Comparison of ENCODE assay signal across 8 cellular contexts in genomic region chr19:48713864-48714755, GRCh38. TPM values are rescaled to one million over a fixed set of nuclear protein-coding genes. Genes with fewer than 3 reads are reported as not detected.
DNase-seq lines count a peak whose midpoint lies in the region; ATAC-seq and TF ChIP-seq lines count a peak whose summit lies in the region.

No MANE protein-coding gene starts in this region.

- H3K27me3 ChIP-seq in GM06990 (replicated peaks; ENCODE audit: control insufficient read depth, insufficient read depth, low read length) (no peaks in the 10 kb centered on the region), osteoblast (ENCODE audit: insufficient read depth, low read length) (no peaks in the 10 kb centered on the region), thoracic aorta (replicated peaks; ENCODE audit: insufficient read depth) (no peaks in the 10 kb centered on the region)

- H3K27ac ChIP-seq in osteoblast (ENCODE audit: low read depth, low read length) (peak overlapping the region; percentile 85), thoracic aorta (peak overlapping the region; percentile 50 to 83)

- peak; percentile 0 for TF ChIP-seq CTCF in GM06990 (IDR thresholded peaks at IDR 0.05; ENCODE audit: insufficient read depth, low read length, poor library complexity, severe bottlenecking)
- TF ChIP-seq CTCF in NB4 (IDR thresholded peaks at IDR 0.05; ENCODE audit: low read depth, low read length) = peak; percentile 23
- TF ChIP-seq CTCF in osteoblast (IDR thresholded peaks at IDR 0.05; ENCODE audit: extremely low read depth, low read depth, low read length) = no peak
- TF ChIP-seq CTCF in thoracic aorta (IDR thresholded peaks at IDR 0.05) = no peak

- no peaks in the 10 kb centered on the region for H3K36me3 ChIP-seq in GM06990 (ENCODE audit: control insufficient read depth, insufficient read depth, low read length)
- no peaks in the 10 kb centered on the region for H3K36me3 ChIP-seq in osteoblast (ENCODE audit: insufficient read depth, low read length)
- no peaks in the 10 kb centered on the region for H3K36me3 ChIP-seq in thoracic aorta

- no peaks in the 10 kb centered on the region for H3K9me3 ChIP-seq in osteoblast (ENCODE audit: low read depth, low read length)
- H3K9me3 ChIP-seq in thoracic aorta = no peaks in the 10 kb centered on the region

- H3K27me3 Mint-ChIP-seq in activated naive CD8-positive, alpha-beta T cell = no peaks in the 10 kb centered on the region

- DNase-seq in GM06990 (ENCODE audit: extremely low read depth, insufficient read length) (peak; percentile 100), NB4 (ENCODE audit: low read depth) (peak; percentile 100), head of caudate nucleus (peak; percentile 95 to 100 (median 99)), osteoblast (ENCODE audit: insufficient read length, low spot score, missing footprints) (peak; percentile 100), thoracic aorta (ENCODE audit: low spot score) (peak; percentile 93)

- peaks cover 12% of the 10 kb centered on the region for H3K79me2 ChIP-seq in osteoblast (ENCODE audit: insufficient read depth, low read length)

- H3K4me3 ChIP-seq in GM06990 (replicated peaks; ENCODE audit: low read depth, low read length) = peak overlapping the region; percentile 87
- peak overlapping the region; percentile 64 for H3K4me3 ChIP-seq in NB4 (ENCODE audit: low read depth, low read length)
- H3K4me3 ChIP-seq in osteoblast (ENCODE audit: insufficient read depth, low read length) = peak overlapping the region; percentile 94
- peak overlapping the region; percentile 74 for H3K4me3 ChIP-seq in thoracic aorta

- no peaks in the 10 kb centered on the region for H3K9me3 Mint-ChIP-seq in activated naive CD8-positive, alpha-beta T cell (ENCODE audit: low read depth)

- H3K36me3 Mint-ChIP-seq in activated naive CD8-positive, alpha-beta T cell = peaks cover 2% of the 10 kb centered on the region

- peak overlapping the region; percentile 96 for H3K4me2 ChIP-seq in osteoblast (ENCODE audit: insufficient read depth, low read length)

- H3K4me1 ChIP-seq in osteoblast (ENCODE audit: insufficient read depth, low read length) (peaks cover 31% of the 10 kb centered on the region), thoracic aorta (ENCODE audit: control insufficient read depth in 1 of 2, low read depth in 2 of 2) (peaks cover 8 to 45% of the 10 kb centered on the region in 2 donors)

- peak; percentile 63 for TF ChIP-seq POLR2A in NB4 (IDR thresholded peaks at IDR 0.05; ENCODE audit: extremely low read depth, insufficient read length)

- peak; percentile 81 for ATAC-seq in HG02571 (IDR thresholded peaks at IDR 0.05; ENCODE audit: unreplicated experiment)
- ATAC-seq in SK-N-SH treated with all-trans-retinoic acid at 6 μM for 48 hours = peak; percentile 90
- peak; percentile 95 for ATAC-seq in thoracic aorta (ENCODE audit: insufficient number of reproducible peaks, low FRiP score, low read depth)

- H3K4me3 Mint-ChIP-seq in activated naive CD8-positive, alpha-beta T cell = peak overlapping the region; percentile 88

- H4K20me1 ChIP-seq in osteoblast (ENCODE audit: insufficient read depth, low read length) = no peaks in the 10 kb centered on the region

- peak overlapping the region; percentile 73 for H3K27ac Mint-ChIP-seq in activated naive CD8-positive, alpha-beta T cell

- H3K4me1 Mint-ChIP-seq in activated naive CD8-positive, alpha-beta T cell (ENCODE audit: low read depth) = peaks cover 15% of the 10 kb centered on the region

- intact Hi-C loops in head of caudate nucleus (cut with DNase I) = loop anchor here (2.0 kb wide), 1 partner anchor 67 kb away; the partner anchor contains the start of gene CA11

- H2AFZ ChIP-seq in osteoblast (ENCODE audit: low read length) = peak overlapping the region; percentile 91

TF ChIP-seq in SK-N-SH treated with all-trans-retinoic acid at 6 μM for 48 hours, 23 proteins besides CTCF, POLR2A, EP300 and RAD21:
- TF ChIP-seq ARNTL (CRISPR knock-in tag; IDR thresholded peaks at IDR 0.05; ENCODE audit: borderline replicate concordance, low read depth) (no peak), ZFP30 (CRISPR knock-in tag; IDR thresholded peaks at IDR 0.05) (no peak), TOX (CRISPR knock-in tag; IDR thresholded peaks at IDR 0.05; ENCODE audit: borderline replicate concordance) (no peak), ESRRG (CRISPR knock-in tag; IDR thresholded peaks at IDR 0.05) (no peak), SNAI2 (CRISPR knock-in tag; IDR thresholded peaks at IDR 0.05) (no peak), GLIS3 (CRISPR knock-in tag; IDR thresholded peaks at IDR 0.05) (no peak), ZNF8 (CRISPR knock-in tag; IDR thresholded peaks at IDR 0.05) (no peak), ZFP3 (CRISPR knock-in tag; IDR thresholded peaks at IDR 0.05) (no peak), CSDC2 (CRISPR knock-in tag; IDR thresholded peaks at IDR 0.05) (no peak), ISL1 (CRISPR knock-in tag; IDR thresholded peaks at IDR 0.05) (no peak), OSR1 (CRISPR knock-in tag; IDR thresholded peaks at IDR 0.05) (no peak), PPARA (CRISPR knock-in tag; IDR thresholded peaks at IDR 0.05; ENCODE audit: borderline replicate concordance) (no peak), RARB (CRISPR knock-in tag; IDR thresholded peaks at IDR 0.05) (no peak)
- TF ChIP-seq, protein P1, sequence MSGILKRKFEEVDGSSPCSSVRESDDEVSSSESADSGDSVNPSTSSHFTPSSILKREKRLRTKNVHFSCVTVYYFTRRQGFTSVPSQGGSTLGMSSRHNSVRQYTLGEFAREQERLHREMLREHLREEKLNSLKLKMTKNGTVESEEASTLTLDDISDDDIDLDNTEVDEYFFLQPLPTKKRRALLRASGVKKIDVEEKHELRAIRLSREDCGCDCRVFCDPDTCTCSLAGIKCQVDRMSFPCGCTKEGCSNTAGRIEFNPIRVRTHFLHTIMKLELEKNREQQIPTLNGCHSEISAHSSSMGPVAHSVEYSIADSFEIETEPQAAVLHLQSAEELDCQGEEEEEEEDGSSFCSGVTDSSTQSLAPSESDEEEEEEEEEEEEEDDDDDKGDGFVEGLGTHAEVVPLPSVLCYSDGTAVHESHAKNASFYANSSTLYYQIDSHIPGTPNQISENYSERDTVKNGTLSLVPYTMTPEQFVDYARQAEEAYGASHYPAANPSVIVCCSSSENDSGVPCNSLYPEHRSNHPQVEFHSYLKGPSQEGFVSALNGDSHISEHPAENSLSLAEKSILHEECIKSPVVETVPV (CRISPR knock-in tag; IDR thresholded peaks at IDR 0.05) = no peak

RNA-seq across cellular contexts. Expression of gene MAMSTR, which starts 5.4 kb away (rescaled TPM):
- total RNA-seq in osteoblast (0.36 and 0.59 TPM in 2 replicates), thoracic aorta (not detected)

RNA-seq across cellular contexts. Expression of gene FUT2, which starts 18.3 kb away (rescaled TPM):
- total RNA-seq in osteoblast = not detected in 2 replicates
- 1 to 10 TPM in 1 of 2 donors, not detected in 1; 2.3 TPM for total RNA-seq in thoracic aorta

RNA-seq across cellular contexts. Expression of gene RASIP1, which starts 26.3 kb away (rescaled TPM):
- total RNA-seq in osteoblast (2.1 and 3.6 TPM in 2 replicates), thoracic aorta (10 to 100 TPM; 11.6 to 12.3 TPM)

RNA-seq across cellular contexts. Expression of gene IZUMO1, which starts 32.6 kb away (rescaled TPM):
- not detected in 2 replicates for total RNA-seq in osteoblast
- not detected for total RNA-seq in thoracic aorta

RNA-seq across cellular contexts. Expression of gene FUT1, which starts 38.3 kb away (rescaled TPM):
- total RNA-seq in osteoblast = under 0.01 TPM in 1 of 2 replicates, not detected in the other
- under 1 TPM; 0.27 to 0.99 TPM for total RNA-seq in thoracic aorta

Comparison
In these comparisons a context has a peak if more than half of its experiments do, and no peak if none do; other contexts are left out.
1. Peak in every context shown above with its lines: DNase-seq, ATAC-seq, H3K4me3 ChIP-seq and H3K27ac ChIP-seq.
2. CTCF ChIP-seq: peak in GM06990 (single experiment) and NB4 (single experiment); none in osteoblast (single experiment) and thoracic aorta (single experiment).